ENCODE assay signal across 13 cellular contexts in the genomic region with DNA sequence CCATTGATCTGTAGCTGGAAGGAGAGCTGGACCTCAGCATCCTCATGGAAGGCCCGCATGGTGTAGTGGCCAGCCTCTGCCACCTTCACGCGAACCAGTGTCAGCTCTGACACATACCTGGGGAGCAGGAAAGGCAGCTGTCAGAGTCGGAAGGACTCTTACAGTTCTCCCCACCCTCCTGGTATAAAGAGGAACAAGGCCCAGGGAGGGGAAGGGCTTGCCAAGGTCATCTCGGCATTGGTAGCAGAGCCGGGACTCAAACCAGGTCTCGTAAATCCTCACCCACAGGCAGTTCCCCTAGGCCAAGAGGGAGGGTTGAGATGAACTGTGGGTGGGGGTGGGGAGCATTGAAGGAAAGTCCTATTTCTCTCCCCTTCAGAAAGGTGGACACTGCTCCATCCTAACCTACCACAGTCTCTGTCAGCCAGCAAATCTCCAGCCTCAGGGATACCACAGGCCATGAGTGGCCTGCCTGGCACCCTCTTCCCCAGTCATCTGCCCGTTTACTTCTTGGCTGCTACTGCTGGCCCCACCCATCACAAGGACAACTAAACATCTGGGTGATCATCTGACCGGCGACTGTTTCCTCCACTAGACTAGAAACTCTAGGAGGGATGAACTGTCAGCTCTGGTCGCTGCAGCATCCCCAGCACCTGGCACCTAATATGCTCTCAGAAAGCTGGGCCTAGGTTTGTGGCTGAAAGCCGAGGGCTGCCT. TPM values are rescaled to one million over a fixed set of nuclear protein-coding genes. Genes with fewer than 3 reads are reported as not detected.
A peak's percentile ranks its signal among the peaks of the same experiment; 100 is the strongest.
DNase-seq lines count a peak whose midpoint lies in the region; ATAC-seq and TF ChIP-seq lines count a peak whose summit lies in the region.
"Had no signal": no experiment of that assay in that cellular context is flagged by ENCODE, and none has a peak within 500 bp of the region (broad histone marks: within the 10 kb centered on the region; RNA-seq: fewer than 3 reads in every experiment).

No MANE protein-coding gene starts in this region.

- no peak overlapping the region for H3K4me3 Mint-ChIP-seq in activated CD4-positive, alpha-beta memory T cell treated with anti-CD3 and anti-CD28 coated beads for 36 hours
- H3K4me3 Mint-ChIP-seq: naive thymus-derived CD8-positive, alpha-beta T cell had no signal

- no peak overlapping the region for H3K23ac ChIP-seq in trophoblast cell (ENCODE audit: low read length)

- peaks cover 2% of the 10 kb centered on the region for H3K27me3 Mint-ChIP-seq in activated CD4-positive, alpha-beta memory T cell treated with anti-CD3 and anti-CD28 coated beads for 36 hours

- intact Hi-C loops in activated CD4-positive, alpha-beta memory T cell treated with anti-CD3 and anti-CD28 coated beads for 36 hours (cut with micrococcal nuclease) = no loop called here

- peak overlapping the region; percentile 54 for H3K27ac ChIP-seq in fibroblast of lung (ENCODE audit: insufficient read depth, low read length)
- H3K27ac ChIP-seq in trophoblast cell (ENCODE audit: low read depth, low read length) = no peak overlapping the region
- no peak overlapping the region for H3K27ac ChIP-seq in substantia nigra (ENCODE audit: low read depth, low read length, poor library complexity, severe bottlenecking)

- no peak overlapping the region for H2AFZ ChIP-seq in fibroblast of lung (ENCODE audit: low read length)
- no peak overlapping the region for H2AFZ ChIP-seq in trophoblast cell (ENCODE audit: insufficient read depth, low read length, poor library complexity)

- peak overlapping the region; percentile 31 for H2AK5ac ChIP-seq in trophoblast cell (ENCODE audit: low read length)

- peak overlapping the region; percentile 45 for H3K14ac ChIP-seq in trophoblast cell (ENCODE audit: low read length)

- no peaks in the 10 kb centered on the region for H3K9me3 Mint-ChIP-seq in activated CD4-positive, alpha-beta memory T cell treated with anti-CD3 and anti-CD28 coated beads for 36 hours
- H3K9me3 Mint-ChIP-seq: naive thymus-derived CD8-positive, alpha-beta T cell had no signal

- TF ChIP-seq CTCF in fibroblast of lung (conservative IDR thresholded peaks at IDR 0.05 in 1 of 2, IDR thresholded peaks at IDR 0.05 in 1 of 2; ENCODE audit: low read depth in 1 of 2, low read length in 2 of 2) = no peak

- H3K4me2 ChIP-seq in fibroblast of lung (ENCODE audit: extremely low read depth, insufficient read depth, low read length) (no peak overlapping the region), trophoblast cell (ENCODE audit: low read length) (no peak overlapping the region)

- peaks cover 22% of the 10 kb centered on the region for H3K79me1 ChIP-seq in trophoblast cell (ENCODE audit: low read length)

- H3K36me3 ChIP-seq in fibroblast of lung (ENCODE audit: control insufficient read depth, insufficient read depth, low read length) (peaks cover 65% of the 10 kb centered on the region), trophoblast cell (ENCODE audit: control insufficient read depth in 1 of 2, insufficient read depth in 2 of 2, low read length in 2 of 2) (peaks cover 61 to 67% of the 10 kb centered on the region in 2 experiments)

- no peak overlapping the region for H2BK120ac ChIP-seq in trophoblast cell (ENCODE audit: insufficient read depth, low read length, poor library complexity)

- H3K9ac ChIP-seq in fibroblast of lung (ENCODE audit: insufficient read depth, low read length) = no peak overlapping the region
- H3K9ac ChIP-seq in trophoblast cell (ENCODE audit: low read length) = no peak overlapping the region

- DNase-seq in AG20443 (ENCODE audit: low spot score) (peak; percentile 73), NOMO-1 treated with dmso at 0.1 percent for 144 hours (lab: John Stamatoyannopoulos, UW; ENCODE audit: unreplicated experiment) (peak; percentile 72), fibroblast of lung (ENCODE audit: low read depth in 2 of 2) (peak in 1 of 2 donors; percentile 63), trophoblast cell (no peak), substantia nigra (lab: John Stamatoyannopoulos, UW) (no peak), NCI-H187 treated with DMSO at 0.1 percent for 48 hours (lab: John Stamatoyannopoulos, UW) (no peak)
- DNase-seq in activated CD4-positive, alpha-beta memory T cell treated with anti-CD3 and anti-CD28 coated beads for 36 hours = no peak
- DNase-seq: activated T-cell treated with anti-CD3 and anti-CD28 coated beads, Interleukin-2, amount 50 U/mL, for 1 hour; BE2C; naive thymus-derived CD8-positive, alpha-beta T cell had no signal

- CTCF ChIA-PET in activated CD4-positive, alpha-beta memory T cell treated with anti-CD3 and anti-CD28 coated beads for 36 hours (lab: Charles Lee) = interaction anchor here (1.3 kb wide), 1 partner anchor 23 kb away, joined by 3 read pairs; a partner anchor contains a TSS

- H2BK12ac ChIP-seq in trophoblast cell (ENCODE audit: low read length) = no peak overlapping the region

- H3K4me1 Mint-ChIP-seq in activated CD4-positive, alpha-beta memory T cell treated with anti-CD3 and anti-CD28 coated beads for 36 hours (ENCODE audit: low read depth) = no peaks in the 10 kb centered on the region

- H3K79me2 ChIP-seq in fibroblast of lung (ENCODE audit: control insufficient read depth, insufficient read depth, low read length) (peaks cover 47% of the 10 kb centered on the region), trophoblast cell (ENCODE audit: control insufficient read depth, insufficient read depth, low read length, poor library complexity) (peaks cover 8% of the 10 kb centered on the region)

- ATAC-seq in GM21825 (IDR thresholded peaks at IDR 0.05; ENCODE audit: unreplicated experiment) = no peak
- ATAC-seq: naive thymus-derived CD8-positive, alpha-beta T cell had no signal

- peak overlapping the region; percentile 12 for H4K91ac ChIP-seq in trophoblast cell (ENCODE audit: low read depth, low read length)

- no peak overlapping the region for H4K12ac ChIP-seq in trophoblast cell (ENCODE audit: low read depth, low read length)

- H3K27me3 ChIP-seq in fibroblast of lung (ENCODE audit: control insufficient read depth, insufficient read depth, low read length) = no peaks in the 10 kb centered on the region
- H3K27me3 ChIP-seq in trophoblast cell (ENCODE audit: insufficient read depth, low read length) = no peaks in the 10 kb centered on the region
- H3K27me3 ChIP-seq: BE2C had no signal

- no peaks in the 10 kb centered on the region for H4K20me1 ChIP-seq in fibroblast of lung (ENCODE audit: control insufficient read depth, extremely low read depth, insufficient read depth, low read length)

- H3K4ac ChIP-seq in trophoblast cell (ENCODE audit: low read depth, low read length) = no peak overlapping the region

- no CpG with 5 or more reads among the region's 12 CpGs for WGBS in trophoblast cell (ENCODE audit: extremely low coverage, insufficient coverage, insufficient read length)

- H3K27ac Mint-ChIP-seq in activated CD4-positive, alpha-beta memory T cell treated with anti-CD3 and anti-CD28 coated beads for 36 hours = no peak overlapping the region

- H3K9me3 ChIP-seq in fibroblast of lung (ENCODE audit: control insufficient read depth, insufficient read depth, low read depth, low read length) = no peaks in the 10 kb centered on the region
- H3K9me3 ChIP-seq in trophoblast cell (ENCODE audit: insufficient read depth, low read depth, low read length) = peaks cover 1% of the 10 kb centered on the region
- H3K9me3 ChIP-seq: BE2C had no signal

- POLR2A ChIA-PET in activated CD4-positive, alpha-beta memory T cell treated with anti-CD3 and anti-CD28 coated beads for 36 hours (lab: Charles Lee) = no interaction called here

- H2BK5ac ChIP-seq in trophoblast cell (ENCODE audit: low read depth, low read length, poor library complexity) = no peak overlapping the region

- H4K8ac ChIP-seq in trophoblast cell (ENCODE audit: low read depth, low read length) = no peak overlapping the region

- H3K36me3 Mint-ChIP-seq in activated CD4-positive, alpha-beta memory T cell treated with anti-CD3 and anti-CD28 coated beads for 36 hours = no peaks in the 10 kb centered on the region
- H3K36me3 Mint-ChIP-seq: naive thymus-derived CD8-positive, alpha-beta T cell had no signal

- peaks cover 64% of the 10 kb centered on the region for H3K4me1 ChIP-seq in fibroblast of lung (ENCODE audit: control insufficient read depth, extremely low read depth, insufficient read depth, low read length)
- H3K4me1 ChIP-seq in trophoblast cell (ENCODE audit: control insufficient read depth in 1 of 2, insufficient read depth in 2 of 2, low read length in 2 of 2) = peaks cover 12 to 14% of the 10 kb centered on the region in 2 experiments

- no peak overlapping the region for H3K4me3 ChIP-seq in fibroblast of lung (replicated peaks in 1 of 4; ENCODE audit: control extremely low read depth in 1 of 4, insufficient read depth in 1 of 4, low read depth in 3 of 4, low read length in 4 of 4)
- no peak overlapping the region for H3K4me3 ChIP-seq in trophoblast cell (ENCODE audit: low read depth, low read length)
- H3K4me3 ChIP-seq: skin epidermis had no signal

- H3K18ac ChIP-seq in trophoblast cell (ENCODE audit: low read length) = no peak overlapping the region

RNA-seq across cellular contexts. Expression of a gene that starts 23.5 kb away (rescaled TPM):
- 151 and 231 TPM in 2 replicates for total RNA-seq in fibroblast of lung
- 77.4 and 347 TPM in 2 replicates for polyA plus RNA-seq in fibroblast of lung
- 109 and 618 TPM in 2 replicates for polyA plus RNA-seq in fibroblast of lung (2012)
- polyA minus RNA-seq in fibroblast of lung (ENCODE audit: low replicate concordance) = 549 and 2,332 TPM in 2 replicates
- 91.3 and 93.4 TPM in 2 replicates for polyA plus RNA-seq in trophoblast cell (2013)
- total RNA-seq in activated CD4-positive, alpha-beta memory T cell treated with anti-CD3 and anti-CD28 coated beads for 36 hours = under 1 TPM; 0.21 to 0.34 TPM

RNA-seq across cellular contexts. Expression of a gene that starts 34.4 kb away (rescaled TPM):
- total RNA-seq in fibroblast of lung = under 0.01 and 0.33 TPM in 2 replicates
- 0.09 and 1.8 TPM in 2 replicates for polyA plus RNA-seq in fibroblast of lung
- polyA plus RNA-seq in fibroblast of lung (2012) = 1.6 TPM in 1 of 2 replicates, not detected in the other
- 1.5 TPM in 1 of 2 replicates, not detected in the other for polyA minus RNA-seq in fibroblast of lung (ENCODE audit: low replicate concordance)
- polyA plus RNA-seq in trophoblast cell (2013) = 9.7 and 11.3 TPM in 2 replicates
- total RNA-seq in activated CD4-positive, alpha-beta memory T cell treated with anti-CD3 and anti-CD28 coated beads for 36 hours = not detected
- total RNA-seq: naive thymus-derived CD8-positive, alpha-beta T cell had no signal
- polyA plus RNA-seq: naive thymus-derived CD8-positive, alpha-beta T cell had no signal

RNA-seq across cellular contexts. Expression of a gene that starts 45.8 kb away (rescaled TPM):
- total RNA-seq in fibroblast of lung = not detected in 2 replicates
- polyA plus RNA-seq in fibroblast of lung = 0.07 and 0.15 TPM in 2 replicates
- polyA plus RNA-seq in fibroblast of lung (2012) = 0.22 and 0.24 TPM in 2 replicates
- polyA minus RNA-seq in fibroblast of lung (ENCODE audit: low replicate concordance) = not detected in 2 replicates
- 42.3 and 43.7 TPM in 2 replicates for polyA plus RNA-seq in trophoblast cell (2013)
- total RNA-seq in activated CD4-positive, alpha-beta memory T cell treated with anti-CD3 and anti-CD28 coated beads for 36 hours = under 1 TPM; 0.41 to 0.78 TPM

RNA-seq across cellular contexts. Expression of a gene that starts 57.7 kb away (rescaled TPM):
- total RNA-seq in fibroblast of lung = not detected in 2 replicates
- 0.02 TPM in 1 of 2 replicates, not detected in the other for polyA plus RNA-seq in fibroblast of lung
- 0.03 TPM in 1 of 2 replicates, not detected in the other for polyA plus RNA-seq in fibroblast of lung (2012)
- not detected in 2 replicates for polyA minus RNA-seq in fibroblast of lung (ENCODE audit: low replicate concordance)
- 0.01 and 0.03 TPM in 2 replicates for polyA plus RNA-seq in trophoblast cell (2013)
- not detected for total RNA-seq in activated CD4-positive, alpha-beta memory T cell treated with anti-CD3 and anti-CD28 coated beads for 36 hours
- total RNA-seq: naive thymus-derived CD8-positive, alpha-beta T cell; RPMI7951 had no signal
- polyA plus RNA-seq: naive thymus-derived CD8-positive, alpha-beta T cell had no signal

Comparison
In these comparisons a context has a peak if more than half of its experiments do, and no peak if none do; other contexts are left out.
1. DNase-seq: peak in AG20443 (single experiment) and NOMO-1 treated with dmso at 0.1 percent for 144 hours (single experiment); none in trophoblast cell (0 of 2), activated CD4-positive, alpha-beta memory T cell treated with anti-CD3 and anti-CD28 coated beads for 36 hours (single experiment), substantia nigra (0 of 49) and NCI-H187 treated with DMSO at 0.1 percent for 48 hours (single experiment).
2. RNA of a gene that starts 23.5 kb away (total RNA-seq): 151 to 231 TPM in fibroblast of lung; 0.21 to 0.34 TPM in activated CD4-positive, alpha-beta memory T cell treated with anti-CD3 and anti-CD28 coated beads for 36 hours; every median in the first group is over 100 times any median in the second.